ENCODE assay signal across 1 cellular context in genomic region chr10:98461500-98461842, GRCh38.
A peak's percentile ranks its signal among the peaks of the same experiment; 100 is the strongest.
TF ChIP-seq lines count a peak whose summit lies in the region.

No MANE protein-coding gene starts in this region.

TF ChIP-seq in K562, 482 proteins besides CTCF, POLR2A, EP300 and RAD21:
- TF ChIP-seq NR2C2 (CRISPR knock-in tag; IDR thresholded peaks at IDR 0.05) (no peak), NR2C2 (tag; IDR thresholded peaks at IDR 0.05) (peak; percentile 60; the same call in 1 of the 2 replicates), PTRF (tag; IDR thresholded peaks at IDR 0.05) (0 out of 2 replicates have a peak, but pooled peaks have one; percentile 24), NFIX (CRISPR knock-in tag; IDR thresholded peaks at IDR 0.05; ENCODE audit: low read depth) (no peak)
- TF ChIP-seq, protein P1, sequence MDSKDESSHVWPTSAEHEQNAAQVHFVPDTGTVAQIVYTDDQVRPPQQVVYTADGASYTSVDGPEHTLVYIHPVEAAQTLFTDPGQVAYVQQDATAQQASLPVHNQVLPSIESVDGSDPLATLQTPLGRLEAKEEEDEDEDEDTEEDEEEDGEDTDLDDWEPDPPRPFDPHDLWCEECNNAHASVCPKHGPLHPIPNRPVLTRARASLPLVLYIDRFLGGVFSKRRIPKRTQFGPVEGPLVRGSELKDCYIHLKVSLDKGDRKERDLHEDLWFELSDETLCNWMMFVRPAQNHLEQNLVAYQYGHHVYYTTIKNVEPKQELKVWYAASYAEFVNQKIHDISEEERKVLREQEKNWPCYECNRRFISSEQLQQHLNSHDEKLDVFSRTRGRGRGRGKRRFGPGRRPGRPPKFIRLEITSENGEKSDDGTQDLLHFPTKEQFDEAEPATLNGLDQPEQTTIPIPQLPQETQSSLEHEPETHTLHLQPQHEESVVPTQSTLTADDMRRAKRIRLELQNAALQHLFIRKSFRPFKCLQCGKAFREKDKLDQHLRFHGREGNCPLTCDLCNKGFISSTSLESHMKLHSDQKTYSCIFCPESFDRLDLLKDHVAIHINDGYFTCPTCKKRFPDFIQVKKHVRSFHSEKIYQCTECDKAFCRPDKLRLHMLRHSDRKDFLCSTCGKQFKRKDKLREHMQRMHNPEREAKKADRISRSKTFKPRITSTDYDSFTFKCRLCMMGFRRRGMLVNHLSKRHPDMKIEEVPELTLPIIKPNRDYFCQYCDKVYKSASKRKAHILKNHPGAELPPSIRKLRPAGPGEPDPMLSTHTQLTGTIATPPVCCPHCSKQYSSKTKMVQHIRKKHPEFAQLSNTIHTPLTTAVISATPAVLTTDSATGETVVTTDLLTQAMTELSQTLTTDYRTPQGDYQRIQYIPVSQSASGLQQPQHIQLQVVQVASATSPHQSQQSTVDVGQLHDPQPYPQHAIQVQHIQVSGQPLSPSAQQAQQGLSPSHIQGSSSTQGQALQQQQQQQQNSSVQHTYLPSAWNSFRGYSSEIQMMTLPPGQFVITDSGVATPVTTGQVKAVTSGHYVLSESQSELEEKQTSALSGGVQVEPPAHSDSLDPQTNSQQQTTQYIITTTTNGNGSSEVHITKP (IDR thresholded peaks at IDR 0.05; ENCODE audit: partially characterized antibody), result peak; percentile 91
- TF ChIP-seq, protein P2, sequence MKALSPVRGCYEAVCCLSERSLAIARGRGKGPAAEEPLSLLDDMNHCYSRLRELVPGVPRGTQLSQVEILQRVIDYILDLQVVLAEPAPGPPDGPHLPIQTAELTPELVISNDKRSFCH (CRISPR knock-in tag; IDR thresholded peaks at IDR 0.05), result no peak
- TF ChIP-seq, protein P2 (tag; IDR thresholded peaks at IDR 0.05), result 0 out of 2 replicates have a peak, but pooled peaks have one; percentile 4
